Comparison of ENCODE assay signal across 10 cellular contexts in the genomic region with DNA sequence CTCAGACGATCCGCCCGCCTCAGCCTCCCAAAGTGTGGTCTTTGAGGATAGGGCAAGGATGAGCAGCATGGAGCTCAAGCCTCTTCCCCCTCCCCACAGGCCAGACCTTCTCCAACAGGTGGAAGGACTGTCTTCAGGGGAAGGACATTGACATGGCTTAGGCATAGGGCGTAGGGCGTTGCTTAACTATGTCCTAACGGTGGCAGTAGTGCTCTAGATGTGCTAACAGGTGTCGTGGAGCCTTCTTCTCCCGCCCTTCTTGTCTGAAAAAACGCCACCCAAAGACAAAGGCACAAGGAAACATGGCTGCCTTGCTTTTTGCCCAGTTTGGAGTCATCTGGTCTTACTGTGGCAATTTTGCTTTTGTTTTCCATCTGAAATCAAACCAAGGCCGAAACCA.
DNase-seq lines count a peak whose midpoint lies in the region; ATAC-seq and TF ChIP-seq lines count a peak whose summit lies in the region.
"Had no signal": no experiment of that assay in that cellular context is flagged by ENCODE, and none has a peak within 500 bp of the region (broad histone marks: within the 10 kb centered on the region; RNA-seq: fewer than 3 reads in every experiment).

No MANE protein-coding gene starts in this region.

- peaks cover 14% of the 10 kb centered on the region for H3K36me3 Mint-ChIP-seq in activated CD8-positive, alpha-beta memory T cell treated with anti-CD3 and anti-CD28 coated beads, Interleukin-2, amount 10 ng/mL, durations not matched to agents 7 days and 5 days
- peaks cover 25% of the 10 kb centered on the region for H3K36me3 Mint-ChIP-seq in activated CD4-positive, alpha-beta memory T cell treated with anti-CD3 and anti-CD28 coated beads, Interleukin-2, amount 10 ng/mL, durations not matched to agents 7 days and 5 days (ENCODE audit: low read depth)
- H3K36me3 Mint-ChIP-seq in endothelial cell (ENCODE audit: low read depth, unreplicated experiment) = peaks cover 4% of the 10 kb centered on the region

- peak; percentile 83 for DNase-seq in activated CD8-positive, alpha-beta memory T cell treated with anti-CD3 and anti-CD28 coated beads for 24 hours
- DNase-seq in activated CD8-positive, alpha-beta memory T cell treated with anti-CD3 and anti-CD28 coated beads, Interleukin-2, amount 10 ng/mL, durations not matched to agents 7 days and 5 days = no peak
- DNase-seq in Karpas-422 = peak; percentile 98
- no peak for DNase-seq in gastrocnemius medialis
- no peak for DNase-seq in activated CD4-positive, alpha-beta memory T cell treated with anti-CD3 and anti-CD28 coated beads, Interleukin-2, amount 10 ng/mL, durations not matched to agents 7 days and 5 days
- DNase-seq in endothelial cell (ENCODE audit: low spot score) = no peak
- DNase-seq: activated B cell treated with CpG ODN at 0.5 μM for 24 hours, lower lobe of right lung had no signal

- intact Hi-C loops in gastrocnemius medialis (cut with DNase I; ENCODE audit: low total_unique reads) = loop anchor here (1.0 kb wide), 1 partner anchor 52 kb away; no protein-coding TSS in a partner anchor

- H3K4me1 ChIP-seq in Karpas-422 (ENCODE audit: low read length) (peaks cover 24% of the 10 kb centered on the region), gastrocnemius medialis (no peaks in the 10 kb centered on the region)
- H3K4me1 ChIP-seq: lower lobe of right lung had no signal

- no peak for ATAC-seq in activated CD8-positive, alpha-beta memory T cell treated with anti-CD3 and anti-CD28 coated beads, Interleukin-2, amount 10 ng/mL, durations not matched to agents 7 days and 5 days
- ATAC-seq in gastrocnemius medialis (no peak), GM19397 (IDR thresholded peaks at IDR 0.05; ENCODE audit: unreplicated experiment) (no peak)

- H4K20me1 ChIP-seq in Karpas-422 (ENCODE audit: insufficient read depth, low read depth, low read length) = no peaks in the 10 kb centered on the region

- H3K27ac Mint-ChIP-seq in activated CD8-positive, alpha-beta memory T cell treated with anti-CD3 and anti-CD28 coated beads, Interleukin-2, amount 10 ng/mL, durations not matched to agents 7 days and 5 days = no peak overlapping the region
- H3K27ac Mint-ChIP-seq in activated CD4-positive, alpha-beta memory T cell treated with anti-CD3 and anti-CD28 coated beads, Interleukin-2, amount 10 ng/mL, durations not matched to agents 7 days and 5 days = no peak overlapping the region
- no peak overlapping the region for H3K27ac Mint-ChIP-seq in endothelial cell (ENCODE audit: unreplicated experiment)
- H3K27ac Mint-ChIP-seq: activated B cell treated with CpG ODN at 0.5 μM for 24 hours had no signal

- H3K9me3 ChIP-seq in Karpas-422 (ENCODE audit: low read length) (no peaks in the 10 kb centered on the region), gastrocnemius medialis (no peaks in the 10 kb centered on the region)
- H3K9me3 ChIP-seq: lower lobe of right lung had no signal

- H3K9me3 Mint-ChIP-seq in activated CD8-positive, alpha-beta memory T cell treated with anti-CD3 and anti-CD28 coated beads, Interleukin-2, amount 10 ng/mL, durations not matched to agents 7 days and 5 days (ENCODE audit: low read depth) = no peaks in the 10 kb centered on the region
- H3K9me3 Mint-ChIP-seq in activated CD4-positive, alpha-beta memory T cell treated with anti-CD3 and anti-CD28 coated beads, Interleukin-2, amount 10 ng/mL, durations not matched to agents 7 days and 5 days = no peaks in the 10 kb centered on the region
- no peaks in the 10 kb centered on the region for H3K9me3 Mint-ChIP-seq in endothelial cell (ENCODE audit: unreplicated experiment)

- H2AFZ ChIP-seq in Karpas-422 (ENCODE audit: low read length) = peak overlapping the region; percentile 59

- no peaks in the 10 kb centered on the region for H3K36me3 ChIP-seq in Karpas-422 (ENCODE audit: insufficient read depth, low read length)
- H3K36me3 ChIP-seq in gastrocnemius medialis = no peaks in the 10 kb centered on the region
- H3K36me3 ChIP-seq: lower lobe of right lung had no signal

- H3K27me3 Mint-ChIP-seq in activated CD8-positive, alpha-beta memory T cell treated with anti-CD3 and anti-CD28 coated beads, Interleukin-2, amount 10 ng/mL, durations not matched to agents 7 days and 5 days = no peaks in the 10 kb centered on the region
- H3K27me3 Mint-ChIP-seq in activated CD4-positive, alpha-beta memory T cell treated with anti-CD3 and anti-CD28 coated beads, Interleukin-2, amount 10 ng/mL, durations not matched to agents 7 days and 5 days = no peaks in the 10 kb centered on the region
- no peaks in the 10 kb centered on the region for H3K27me3 Mint-ChIP-seq in endothelial cell (ENCODE audit: unreplicated experiment)
- H3K27me3 Mint-ChIP-seq: activated B cell treated with CpG ODN at 0.5 μM for 24 hours had no signal

- H3K4me3 ChIP-seq in Karpas-422 (ENCODE audit: low read length) = peak overlapping the region; percentile 58
- peak overlapping the region in 2 of 4 donors; percentile 47 to 56 for H3K4me3 ChIP-seq in gastrocnemius medialis
- H3K4me3 ChIP-seq: lower lobe of right lung had no signal

- H3K9ac ChIP-seq in Karpas-422 (ENCODE audit: low read length) = peak overlapping the region; percentile 51

- peak overlapping the region; percentile 61 for H3K4me2 ChIP-seq in Karpas-422 (ENCODE audit: low read depth, low read length, poor library complexity, severe bottlenecking)

- no peaks in the 10 kb centered on the region for H3K27me3 ChIP-seq in Karpas-422 (ENCODE audit: low read length)
- no peaks in the 10 kb centered on the region for H3K27me3 ChIP-seq in gastrocnemius medialis

- no peak for TF ChIP-seq POLR2A in gastrocnemius medialis (IDR thresholded peaks at IDR 0.05)

- no peak overlapping the region for H3K4me3 Mint-ChIP-seq in activated CD8-positive, alpha-beta memory T cell treated with anti-CD3 and anti-CD28 coated beads, Interleukin-2, amount 10 ng/mL, durations not matched to agents 7 days and 5 days
- H3K4me3 Mint-ChIP-seq in activated CD4-positive, alpha-beta memory T cell treated with anti-CD3 and anti-CD28 coated beads, Interleukin-2, amount 10 ng/mL, durations not matched to agents 7 days and 5 days = no peak overlapping the region
- no peak overlapping the region for H3K4me3 Mint-ChIP-seq in endothelial cell (ENCODE audit: unreplicated experiment)
- H3K4me3 Mint-ChIP-seq: activated B cell treated with CpG ODN at 0.5 μM for 24 hours had no signal

- POLR2A ChIA-PET in activated CD4-positive, alpha-beta memory T cell treated with anti-CD3 and anti-CD28 coated beads, Interleukin-2, amount 10 ng/mL, durations not matched to agents 7 days and 5 days (lab: Charles Lee) = no interaction called here

- H3K4me1 Mint-ChIP-seq in activated CD8-positive, alpha-beta memory T cell treated with anti-CD3 and anti-CD28 coated beads, Interleukin-2, amount 10 ng/mL, durations not matched to agents 7 days and 5 days = no peaks in the 10 kb centered on the region
- no peaks in the 10 kb centered on the region for H3K4me1 Mint-ChIP-seq in activated CD4-positive, alpha-beta memory T cell treated with anti-CD3 and anti-CD28 coated beads, Interleukin-2, amount 10 ng/mL, durations not matched to agents 7 days and 5 days
- no peaks in the 10 kb centered on the region for H3K4me1 Mint-ChIP-seq in endothelial cell (ENCODE audit: unreplicated experiment)
- H3K4me1 Mint-ChIP-seq: activated B cell treated with CpG ODN at 0.5 μM for 24 hours had no signal

- H3K79me2 ChIP-seq in Karpas-422 (ENCODE audit: low read length) = no peaks in the 10 kb centered on the region

- H3K9me2 ChIP-seq in Karpas-422 (replicated peaks; ENCODE audit: insufficient read depth, low read length) = no peaks in the 10 kb centered on the region

- no peak overlapping the region for H3K27ac ChIP-seq in Karpas-422 (ENCODE audit: low read length)
- H3K27ac ChIP-seq in cingulate gyrus (ENCODE audit: low read depth, low read length) = peak overlapping the region; percentile 84
- peak overlapping the region in 2 of 4 donors; percentile 48 to 54 for H3K27ac ChIP-seq in gastrocnemius medialis
- H3K27ac ChIP-seq: lower lobe of right lung had no signal

- peak in 3 of 5 experiments; percentile 27 to 63 (median 53) for TF ChIP-seq CTCF in gastrocnemius medialis (IDR thresholded peaks at IDR 0.05 in 4 of 5, conservative IDR thresholded peaks at IDR 0.05 in 1 of 5)
- no peak for TF ChIP-seq CTCF in endothelial cell (IDR thresholded peaks at IDR 0.05; ENCODE audit: unreplicated experiment)

- CTCF ChIA-PET in activated CD8-positive, alpha-beta memory T cell treated with anti-CD3 and anti-CD28 coated beads, Interleukin-2, amount 10 ng/mL, durations not matched to agents 7 days and 5 days (lab: Charles Lee) = no interaction called here
- CTCF ChIA-PET in activated CD4-positive, alpha-beta memory T cell treated with anti-CD3 and anti-CD28 coated beads, Interleukin-2, amount 10 ng/mL, durations not matched to agents 7 days and 5 days (lab: Charles Lee) = no interaction called here

- in situ Hi-C loops in gastrocnemius medialis (cut with MboI; ENCODE audit: low sequenced_read_pairs in 4 of 4) = no loop called here

Comparison
In these comparisons a context has a peak if more than half of its experiments do, and no peak if none do; other contexts are left out.
1. DNase-seq: peak in activated CD8-positive, alpha-beta memory T cell treated with anti-CD3 and anti-CD28 coated beads for 24 hours (single experiment) and Karpas-422 (single experiment); none in activated CD8-positive, alpha-beta memory T cell treated with anti-CD3 and anti-CD28 coated beads, Interleukin-2, amount 10 ng/mL, durations not matched to agents 7 days and 5 days (single experiment), gastrocnemius medialis (0 of 2), activated CD4-positive, alpha-beta memory T cell treated with anti-CD3 and anti-CD28 coated beads, Interleukin-2, amount 10 ng/mL, durations not matched to agents 7 days and 5 days (single experiment) and endothelial cell (single experiment).